Comparison of ENCODE assay signal across 13 cellular contexts in the genomic region with DNA sequence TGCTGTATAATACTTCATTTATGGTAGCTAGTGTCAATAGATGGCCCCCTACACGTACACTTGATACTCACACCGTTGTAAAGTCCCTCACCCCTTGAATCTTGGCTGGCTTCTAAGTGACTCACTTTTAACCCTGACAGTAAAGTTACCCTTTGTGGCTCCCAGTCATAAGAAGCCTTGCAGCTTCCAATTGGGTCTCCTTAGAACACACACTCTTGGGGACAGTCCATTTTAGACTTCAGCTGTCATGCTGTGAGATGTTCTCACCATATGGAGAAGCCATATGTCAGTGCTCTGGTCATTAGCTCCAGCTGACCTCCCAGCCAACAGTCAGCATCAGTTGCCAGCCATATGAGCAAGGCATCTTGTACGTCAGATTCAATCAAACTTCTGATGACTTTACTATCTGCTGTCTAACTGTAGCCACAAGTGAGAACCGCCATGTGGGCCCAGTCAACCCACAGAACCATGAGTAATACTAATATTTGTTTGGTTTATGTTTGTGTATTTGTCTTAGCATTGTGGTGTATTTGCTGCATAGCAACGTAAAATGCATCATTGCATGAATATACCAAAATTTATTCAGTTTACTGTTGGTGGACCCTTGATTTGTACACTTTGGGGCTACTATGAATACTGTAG.
DNase-seq lines count a peak whose midpoint lies in the region; ATAC-seq and TF ChIP-seq lines count a peak whose summit lies in the region.
"Had no signal": no experiment of that assay in that cellular context is flagged by ENCODE, and none has a peak within 500 bp of the region (broad histone marks: within the 10 kb centered on the region; RNA-seq: fewer than 3 reads in every experiment).

No MANE protein-coding gene starts in this region.

- H3K36me3 ChIP-seq in WERI-Rb-1 = no peaks in the 10 kb centered on the region
- no peaks in the 10 kb centered on the region for H3K36me3 ChIP-seq in body of pancreas (replicated peaks in 1 of 2; ENCODE audit: insufficient read depth in 1 of 2, low read depth in 2 of 2)
- H3K36me3 ChIP-seq: lower lobe of right lung had no signal

- no peak for TF ChIP-seq POLR2A in body of pancreas (IDR thresholded peaks at IDR 0.05)

- TF ChIP-seq CTCF in WERI-Rb-1 (IDR thresholded peaks at IDR 0.05; ENCODE audit: low read depth, low read length) (no peak), body of pancreas (IDR thresholded peaks at IDR 0.05) (no peak)

- WGBS in body of pancreas, 2 donors = 75 to 78% methylated on average over 5 of the region's 5 CpGs

- DNase-seq in DMS 273 (lab: John Stamatoyannopoulos, UW; ENCODE audit: unreplicated experiment) (peak; percentile 85), HCEC 1CT (peak; percentile 74), WERI-Rb-1 (peak; percentile 59), fibroblast of peridontal ligament (ENCODE audit: extremely low read depth) (peak; percentile 18), AG08396 (ENCODE audit: low spot score) (no peak), AG20443 (ENCODE audit: low spot score) (no peak), NCI-H2029 treated with DMSO at 0.1 percent for 48 hours (lab: John Stamatoyannopoulos, UW) (no peak), body of pancreas (no peak)
- DNase-seq: activated CD4-positive, CD25-positive, alpha-beta regulatory T cell treated with anti-CD3 and anti-CD28 coated beads, Interleukin-2, amount 50 U/mL, for 72 hours; activated gamma-delta T cell; lower lobe of right lung; NCI-H510A; nucleus accumbens had no signal

- intact Hi-C loops in body of pancreas (cut with DNase I) = no loop called here

- no peak for ATAC-seq in body of pancreas

- H3K27ac ChIP-seq in WERI-Rb-1 (peak overlapping the region; percentile 35; the same call in 1 of the 2 replicates), body of pancreas (no peak overlapping the region)
- H3K27ac ChIP-seq: lower lobe of right lung had no signal

- H3K4me3 ChIP-seq in WERI-Rb-1 (ENCODE audit: low read depth, low read length) = no peak overlapping the region
- H3K4me3 ChIP-seq in body of pancreas = no peak overlapping the region
- H3K4me3 ChIP-seq: lower lobe of right lung had no signal

- peaks cover 5% of the 10 kb centered on the region for H3K4me1 ChIP-seq in body of pancreas
- H3K4me1 ChIP-seq: lower lobe of right lung had no signal

- no peaks in the 10 kb centered on the region for H3K27me3 ChIP-seq in WERI-Rb-1 (ENCODE audit: insufficient read depth, low read depth, severe bottlenecking)
- no peaks in the 10 kb centered on the region for H3K27me3 ChIP-seq in body of pancreas

- H3K9me3 ChIP-seq in WERI-Rb-1 (ENCODE audit: severe bottlenecking) (no peaks in the 10 kb centered on the region), body of pancreas (no peaks in the 10 kb centered on the region)

Comparison
In these comparisons a context has a peak if more than half of its experiments do, and no peak if none do; other contexts are left out.
1. DNase-seq: peak in DMS 273 (single experiment), HCEC 1CT (single experiment), WERI-Rb-1 (single experiment) and fibroblast of peridontal ligament (single experiment); none in AG08396 (single experiment), AG20443 (single experiment), NCI-H2029 treated with DMSO at 0.1 percent for 48 hours (single experiment) and body of pancreas (0 of 4).